11 cellular contexts compared by ENCODE assay signal in the genomic region with DNA sequence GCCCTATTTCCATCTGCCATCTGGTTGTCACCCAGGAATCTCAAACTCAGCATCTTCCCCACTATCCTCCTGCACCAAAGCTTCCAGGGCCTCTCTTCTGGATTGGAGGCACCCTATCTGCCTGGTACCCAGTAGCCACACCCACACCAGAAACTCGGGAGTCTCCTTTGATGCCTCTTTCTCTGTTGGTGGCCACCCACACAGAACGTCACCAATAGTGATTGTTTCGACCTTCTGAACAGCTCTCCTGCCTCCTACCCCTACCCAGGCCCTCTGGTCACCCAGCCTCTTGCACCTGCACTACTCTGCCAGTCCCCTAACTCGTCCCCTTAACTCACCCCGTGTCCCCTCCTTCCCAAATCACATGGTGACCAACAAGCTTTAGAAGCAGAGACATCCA.
"Had no signal": no experiment of that assay in that cellular context is flagged by ENCODE, and none has a peak within 500 bp of the region (broad histone marks: within the 10 kb centered on the region; RNA-seq: fewer than 3 reads in every experiment).

No MANE protein-coding gene starts in this region.

- DNase-seq: activated B cell treated with CpG ODN at 0.5 μM for 24 hours; activated CD8-positive, alpha-beta memory T cell treated with anti-CD3 and anti-CD28 coated beads, Interleukin-2, amount 50 U/mL, for 4 hours; activated naive CD4-positive, alpha-beta T cell; left colon; retina; stimulated activated CD4-positive, alpha-beta T cell treated with anti-CD3 and anti-CD28 coated beads, Interleukin-12 subunit alpha, Interleukin-12 subunit beta, amount 100 ng/mL, for 4 hours; thyroid gland had no signal

- H3K9me3 Mint-ChIP-seq: activated B cell treated with CpG ODN at 0.5 μM for 24 hours; stimulated activated memory B cell treated with anti-CD40 and anti-IgM and Interleukin-4, amounts not matched to agents 10 μg/mL and 1 μg/mL and 100 μg/mL, for 72 hours had no signal

- H3K4me3 ChIP-seq: cardiac muscle cell, thyroid gland had no signal

- ATAC-seq: left colon; stimulated activated memory B cell treated with anti-CD40 and anti-IgM and Interleukin-4, amounts not matched to agents 10 μg/mL and 1 μg/mL and 100 μg/mL, for 72 hours had no signal

- H3K4me3 Mint-ChIP-seq: activated B cell treated with CpG ODN at 0.5 μM for 24 hours; stimulated activated memory B cell treated with anti-CD40 and anti-IgM and Interleukin-4, amounts not matched to agents 10 μg/mL and 1 μg/mL and 100 μg/mL, for 72 hours had no signal

- H3K9me3 ChIP-seq: neutrophil, thyroid gland had no signal

- H3K27ac Mint-ChIP-seq: activated B cell treated with CpG ODN at 0.5 μM for 24 hours; stimulated activated memory B cell treated with anti-CD40 and anti-IgM and Interleukin-4, amounts not matched to agents 10 μg/mL and 1 μg/mL and 100 μg/mL, for 72 hours had no signal

- H3K27ac ChIP-seq: cardiac muscle cell, neutrophil had no signal

- H3K27me3 ChIP-seq: cardiac muscle cell, neutrophil, thyroid gland had no signal

- FAIRE-seq: endometrium had no signal

- H3K36me3 Mint-ChIP-seq: stimulated activated memory B cell treated with anti-CD40 and anti-IgM and Interleukin-4, amounts not matched to agents 10 μg/mL and 1 μg/mL and 100 μg/mL, for 72 hours had no signal

- H3K27me3 Mint-ChIP-seq: activated B cell treated with CpG ODN at 0.5 μM for 24 hours; stimulated activated memory B cell treated with anti-CD40 and anti-IgM and Interleukin-4, amounts not matched to agents 10 μg/mL and 1 μg/mL and 100 μg/mL, for 72 hours had no signal

- H3K36me3 ChIP-seq: cardiac muscle cell, neutrophil, thyroid gland had no signal
